In genomic region chr5:34923694-34924461, GRCh38 we compare ENCODE assay signal across 1 cellular context.
TF ChIP-seq lines count a peak whose summit lies in the region.

No MANE protein-coding gene starts in this region.

TF ChIP-seq in IMR-90, 13 proteins besides CTCF, POLR2A, EP300 and RAD21:
- TF ChIP-seq MAFK (IDR thresholded peaks at IDR 0.05; ENCODE audit: low read depth, low read length) (no peak), FOS (IDR thresholded peaks at IDR 0.05; ENCODE audit: low read depth, low read length) (peak; percentile 99), BHLHE40 (IDR thresholded peaks at IDR 0.05; ENCODE audit: low read depth, low read length) (peak; percentile 37; the same call in 1 of the 2 replicates)
